ENCODE assay signal across 20 cellular contexts in the genomic region with DNA sequence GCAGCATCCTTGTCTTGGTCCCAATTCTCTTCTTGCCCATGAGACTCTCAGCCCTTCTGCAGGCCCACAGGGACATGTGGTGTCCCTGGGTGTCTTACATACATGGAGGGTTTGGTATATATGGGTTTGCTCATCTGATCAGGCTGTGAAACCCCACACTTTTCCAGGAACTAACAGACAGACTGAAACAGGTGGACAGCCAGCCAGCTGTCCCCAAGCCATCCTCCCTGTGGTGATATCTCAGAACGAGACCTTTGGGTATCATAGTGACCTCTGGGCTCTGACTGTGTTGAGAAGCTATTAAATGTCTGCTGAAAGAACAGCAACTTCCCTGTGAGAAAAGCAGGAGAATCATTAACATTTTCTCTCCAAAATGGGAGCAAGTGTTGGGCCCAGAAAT.
DNase-seq lines count a peak whose midpoint lies in the region; ATAC-seq and TF ChIP-seq lines count a peak whose summit lies in the region.
"Had no signal": no experiment of that assay in that cellular context is flagged by ENCODE, and none has a peak within 500 bp of the region (broad histone marks: within the 10 kb centered on the region; RNA-seq: fewer than 3 reads in every experiment).

No MANE protein-coding gene starts in this region.

- no peaks in the 10 kb centered on the region for H3K36me3 ChIP-seq in SJCRH30
- H3K36me3 ChIP-seq: prostate gland, transverse colon had no signal

- intact Hi-C loops in activated CD4-positive, alpha-beta T cell treated with anti-CD3 and anti-CD28 coated beads, Interleukin-2, amount 10 ng/mL, durations not matched to agents 24 days and 14 days (cut with micrococcal nuclease) = no loop called here
- intact Hi-C loops in CD4-positive, alpha-beta T cell (cut with DNase I, micrococcal nuclease) = no loop called here

- no peaks in the 10 kb centered on the region for H3K9me3 Mint-ChIP-seq in activated CD4-positive, alpha-beta T cell treated with anti-CD3 and anti-CD28 coated beads, Interleukin-2, amount 10 ng/mL, durations not matched to agents 24 days and 14 days
- no peaks in the 10 kb centered on the region for H3K9me3 Mint-ChIP-seq in CD4-positive, alpha-beta T cell

- POLR2A ChIA-PET in CD4-positive, alpha-beta T cell (lab: Charles Lee) = interaction anchor here (1.5 kb wide), 1 partner anchor 52 kb away, joined by 5 read pairs; no protein-coding TSS in a partner anchor
- POLR2A ChIA-PET in GM10248 (lab: Yijun Ruan, JAX) = no interaction called here

- H3K4me3 ChIP-seq in SJCRH30 = no peak overlapping the region
- H3K4me3 ChIP-seq: lung, prostate gland had no signal

- H3K27me3 Mint-ChIP-seq in activated CD4-positive, alpha-beta T cell treated with anti-CD3 and anti-CD28 coated beads, Interleukin-2, amount 10 ng/mL, durations not matched to agents 24 days and 14 days = peaks cover 9% of the 10 kb centered on the region
- H3K27me3 Mint-ChIP-seq in CD4-positive, alpha-beta T cell = no peaks in the 10 kb centered on the region

- peak overlapping the region; percentile 73 for H3K4me3 Mint-ChIP-seq in activated CD4-positive, alpha-beta T cell treated with anti-CD3 and anti-CD28 coated beads, Interleukin-2, amount 10 ng/mL, durations not matched to agents 24 days and 14 days
- H3K4me3 Mint-ChIP-seq in CD4-positive, alpha-beta T cell = peak overlapping the region; percentile 91

- H3K27me3 ChIP-seq in CD4-positive, alpha-beta T cell (ENCODE audit: control insufficient read depth, insufficient read depth, low read length) = no peaks in the 10 kb centered on the region
- no peaks in the 10 kb centered on the region for H3K27me3 ChIP-seq in SJCRH30
- H3K27me3 ChIP-seq: transverse colon had no signal

- no peaks in the 10 kb centered on the region for H3K36me3 Mint-ChIP-seq in activated CD4-positive, alpha-beta T cell treated with anti-CD3 and anti-CD28 coated beads, Interleukin-2, amount 10 ng/mL, durations not matched to agents 24 days and 14 days (ENCODE audit: low read depth)
- H3K36me3 Mint-ChIP-seq in CD4-positive, alpha-beta T cell (ENCODE audit: low read depth) = no peaks in the 10 kb centered on the region

- DNase-seq in activated CD4-positive, alpha-beta T cell treated with anti-CD3 and anti-CD28 coated beads, Interleukin-2, amount 10 ng/mL, durations not matched to agents 24 days and 14 days = no peak
- DNase-seq in activated CD4-positive, alpha-beta T cell treated with anti-CD3 and anti-CD28 coated beads for 4 hours = no peak
- no peak for DNase-seq in CD4-positive, alpha-beta T cell
- peak; percentile 83 to 93 for DNase-seq in SJCRH30
- peak; percentile 85 for DNase-seq in myocyte (ENCODE audit: low read depth)
- no peak for DNase-seq in NCI-H2196 treated with DMSO at 0.1 percent for 48 hours (lab: John Stamatoyannopoulos, UW; ENCODE audit: unreplicated experiment)
- no peak for DNase-seq in GM10248 (ENCODE audit: extremely low spot score)
- no peak for DNase-seq in KG1 (lab: John Stamatoyannopoulos, UW)
- DNase-seq: COR-L47; DMS79 treated with DMSO at 0.1 percent for 48 hours; glutamatergic neuron; KBM-7; NCI-H187; NCI-H2227 treated with DMSO at 0.1 percent for 48 hours; stimulated activated CD8-positive, alpha-beta memory T cell treated with anti-CD3 and anti-CD28 coated beads, Interleukin-4, amount 100 ng/mL, for 48 hours; T1000; transverse colon had no signal

- no peaks in the 10 kb centered on the region for H3K9me3 ChIP-seq in CD4-positive, alpha-beta T cell (ENCODE audit: control insufficient read depth, low read length)
- no peaks in the 10 kb centered on the region for H3K9me3 ChIP-seq in SJCRH30 (replicated peaks)
- H3K9me3 ChIP-seq: prostate gland, transverse colon had no signal

- ATAC-seq in CD4-positive, alpha-beta T cell (ENCODE audit: poor library complexity) = no peak

- CTCF ChIA-PET in CD4-positive, alpha-beta T cell (lab: Charles Lee) = no interaction called here
- CTCF ChIA-PET in GM10248 (lab: Yijun Ruan, JAX) = interaction anchor here (2.2 kb wide), 1 partner anchor 240 kb away, joined by 6 read pairs; no protein-coding TSS in a partner anchor

- no peak overlapping the region for H3K27ac ChIP-seq in CD4-positive, alpha-beta T cell (ENCODE audit: low read depth, low read length)
- peak overlapping the region; percentile 76 for H3K27ac ChIP-seq in SJCRH30
- H3K27ac ChIP-seq: epithelial cell of prostate, prostate gland, transverse colon had no signal

- H3K4me1 Mint-ChIP-seq in activated CD4-positive, alpha-beta T cell treated with anti-CD3 and anti-CD28 coated beads, Interleukin-2, amount 10 ng/mL, durations not matched to agents 24 days and 14 days = peaks cover 9% of the 10 kb centered on the region
- H3K4me1 Mint-ChIP-seq in CD4-positive, alpha-beta T cell (ENCODE audit: low read depth) = peaks cover 11% of the 10 kb centered on the region

- peaks cover 39% of the 10 kb centered on the region for H3K4me1 ChIP-seq in SJCRH30
- H3K4me1 ChIP-seq: prostate gland, transverse colon had no signal

- no peak for TF ChIP-seq CTCF in CD4-positive, alpha-beta T cell (IDR thresholded peaks at IDR 0.05)
- no peak for TF ChIP-seq CTCF in GM10248 (IDR thresholded peaks at IDR 0.05; ENCODE audit: control extremely low read depth, extremely low read depth, low read depth, missing control alignments)

- no peak overlapping the region for H3K27ac Mint-ChIP-seq in activated CD4-positive, alpha-beta T cell treated with anti-CD3 and anti-CD28 coated beads, Interleukin-2, amount 10 ng/mL, durations not matched to agents 24 days and 14 days
- H3K27ac Mint-ChIP-seq in CD4-positive, alpha-beta T cell = peak overlapping the region; percentile 68

Comparison
In these comparisons a context has a peak if more than half of its experiments do, and no peak if none do; other contexts are left out.
1. DNase-seq: peak in SJCRH30 (2 of 2) and myocyte (single experiment); none in activated CD4-positive, alpha-beta T cell treated with anti-CD3 and anti-CD28 coated beads, Interleukin-2, amount 10 ng/mL, durations not matched to agents 24 days and 14 days (single experiment), activated CD4-positive, alpha-beta T cell treated with anti-CD3 and anti-CD28 coated beads for 4 hours (0 of 2), CD4-positive, alpha-beta T cell (0 of 10), NCI-H2196 treated with DMSO at 0.1 percent for 48 hours (single experiment), GM10248 (single experiment) and KG1 (single experiment).